Comparison of ENCODE assay signal across 10 cellular contexts in genomic region chr3:125280966-125281365, GRCh38.
A peak's percentile ranks its signal among the peaks of the same experiment; 100 is the strongest.
DNase-seq lines count a peak whose midpoint lies in the region; ATAC-seq and TF ChIP-seq lines count a peak whose summit lies in the region.
"Had no signal": no experiment of that assay in that cellular context is flagged by ENCODE, and none has a peak within 500 bp of the region (broad histone marks: within the 10 kb centered on the region; RNA-seq: fewer than 3 reads in every experiment).

No MANE protein-coding gene starts in this region.

- H3K27me3 ChIP-seq in SJCRH30 (no peaks in the 10 kb centered on the region), prostate gland (replicated peaks; ENCODE audit: insufficient read depth) (no peaks in the 10 kb centered on the region)
- H3K27me3 ChIP-seq in CD4-positive, alpha-beta T cell (ENCODE audit: control insufficient read depth, insufficient read depth, low read length): no peaks in the 10 kb centered on the region

- peaks cover 7% of the 10 kb centered on the region for H3K4me1 Mint-ChIP-seq in CD4-positive, alpha-beta T cell (ENCODE audit: low read depth)

- H3K9me3 Mint-ChIP-seq in CD4-positive, alpha-beta T cell: no peaks in the 10 kb centered on the region
- H3K9me3 Mint-ChIP-seq: CD4-positive, CD25-positive, alpha-beta regulatory T cell had no signal

- H3K27ac ChIP-seq in SJCRH30: no peak overlapping the region
- H3K27ac ChIP-seq in prostate gland: no peak overlapping the region
- no peak overlapping the region for H3K27ac ChIP-seq in CD4-positive, alpha-beta T cell (ENCODE audit: low read depth, low read length)

- no peak for TF ChIP-seq POLR2A in prostate gland (IDR thresholded peaks at IDR 0.05)

- WGBS in prostate gland: 96% methylated on average over 1 of the region's 1 CpG

- CTCF ChIA-PET in HEK293T (lab: Yijun Ruan, JAX): no interaction called here
- CTCF ChIA-PET in CD4-positive, alpha-beta T cell (lab: Charles Lee): no interaction called here

- no peak for ATAC-seq in CD4-positive, alpha-beta T cell (ENCODE audit: poor library complexity)

- POLR2A ChIA-PET in HEK293T (lab: Yijun Ruan, JAX): no interaction called here
- POLR2A ChIA-PET in CD4-positive, alpha-beta T cell (lab: Charles Lee): interaction anchor here (0.7 kb wide), 1 partner anchor 509 kb away, joined by 3 read pairs; no protein-coding TSS in a partner anchor

- no peak overlapping the region for H3K4me3 Mint-ChIP-seq in CD4-positive, alpha-beta T cell
- H3K4me3 Mint-ChIP-seq: CD4-positive, CD25-positive, alpha-beta regulatory T cell had no signal

- no peaks in the 10 kb centered on the region for H3K9me3 ChIP-seq in SJCRH30 (replicated peaks)
- no peaks in the 10 kb centered on the region for H3K9me3 ChIP-seq in prostate gland
- H3K9me3 ChIP-seq in CD4-positive, alpha-beta T cell (ENCODE audit: control insufficient read depth, low read length): no peaks in the 10 kb centered on the region

- peaks cover 70% of the 10 kb centered on the region for H3K36me3 Mint-ChIP-seq in CD4-positive, alpha-beta T cell (ENCODE audit: low read depth)

- intact Hi-C loops in prostate gland (cut with DNase I): no loop called here
- intact Hi-C loops in CD4-positive, alpha-beta T cell (cut with DNase I, micrococcal nuclease): no loop called here

- DNase-seq in AG08396 (ENCODE audit: low spot score): peak; percentile 29
- DNase-seq in HS-5 (ENCODE audit: low read depth): peak; percentile 26
- DNase-seq in SJCRH30: peak; percentile 27 to 57
- DNase-seq in globus pallidus (ENCODE audit: low spot score): peak; percentile 88
- DNase-seq in prostate gland (ENCODE audit: low spot score): no peak
- DNase-seq in DMS153 treated with DMSO at 0.1 percent for 48 hours (lab: John Stamatoyannopoulos, UW; ENCODE audit: unreplicated experiment): no peak
- no peak for DNase-seq in HEK293T (ENCODE audit: extremely low spot score)
- DNase-seq in CD4-positive, alpha-beta T cell: no peak
- DNase-seq: CD4-positive, CD25-positive, alpha-beta regulatory T cell; effector memory CD4-positive, alpha-beta T cell had no signal

- H3K27ac Mint-ChIP-seq in CD4-positive, alpha-beta T cell: no peak overlapping the region
- H3K27ac Mint-ChIP-seq: CD4-positive, CD25-positive, alpha-beta regulatory T cell had no signal

- H3K27me3 Mint-ChIP-seq in CD4-positive, alpha-beta T cell: no peaks in the 10 kb centered on the region
- H3K27me3 Mint-ChIP-seq: CD4-positive, CD25-positive, alpha-beta regulatory T cell had no signal

- H3K4me3 ChIP-seq in SJCRH30 (no peak overlapping the region), prostate gland (no peak overlapping the region)

- H3K4me1 ChIP-seq in SJCRH30: peaks cover 18% of the 10 kb centered on the region
- no peaks in the 10 kb centered on the region for H3K4me1 ChIP-seq in prostate gland (replicated peaks)

- H3K36me3 ChIP-seq in SJCRH30 (peaks cover 20% of the 10 kb centered on the region), prostate gland (no peaks in the 10 kb centered on the region)

- no peak for TF ChIP-seq CTCF in prostate gland (IDR thresholded peaks at IDR 0.05)
- TF ChIP-seq CTCF in CD4-positive, alpha-beta T cell (IDR thresholded peaks at IDR 0.05): no peak

TF ChIP-seq in HEK293T, 16 proteins besides CTCF, POLR2A, EP300 and RAD21:
- TF ChIP-seq L3MBTL2 (conservative IDR thresholded peaks at IDR 0.05): no peak
- TF ChIP-seq SP1 (IDR thresholded peaks at IDR 0.05): no peak
- no peak for TF ChIP-seq TARDBP (IDR thresholded peaks at IDR 0.05)
- TF ChIP-seq FOXA1 (IDR thresholded peaks at IDR 0.05): no peak
- TF ChIP-seq LEF1 (IDR thresholded peaks at IDR 0.05; ENCODE audit: borderline replicate concordance): no peak
- TF ChIP-seq NFRKB (IDR thresholded peaks at IDR 0.05): no peak
- TF ChIP-seq ARNT (IDR thresholded peaks at IDR 0.05): no peak
- TF ChIP-seq PKNOX1 (IDR thresholded peaks at IDR 0.05): no peak
- no peak for TF ChIP-seq FOXM1 (IDR thresholded peaks at IDR 0.05; ENCODE audit: borderline replicate concordance)
- TF ChIP-seq CTBP1 (IDR thresholded peaks at IDR 0.05; ENCODE audit: borderline replicate concordance): no peak
- no peak for TF ChIP-seq HDGF (IDR thresholded peaks at IDR 0.05; ENCODE audit: borderline replicate concordance)
- TF ChIP-seq BHLHE40 (IDR thresholded peaks at IDR 0.05; ENCODE audit: borderline replicate concordance): no peak
- TF ChIP-seq SUZ12 (IDR thresholded peaks at IDR 0.05): no peak
- no peak for TF ChIP-seq ZNF384 (IDR thresholded peaks at IDR 0.05)
- TF ChIP-seq FOXK2 (IDR thresholded peaks at IDR 0.05): no peak
- no peak for TF ChIP-seq ELF4 (IDR thresholded peaks at IDR 0.05)

Comparison
In these comparisons a context has a peak if more than half of its experiments do, and no peak if none do; other contexts are left out.
1. DNase-seq: peak in AG08396 (single experiment), HS-5 (single experiment), SJCRH30 (2 of 2) and globus pallidus (single experiment); none in prostate gland (single experiment), DMS153 treated with DMSO at 0.1 percent for 48 hours (single experiment), HEK293T (single experiment) and CD4-positive, alpha-beta T cell (0 of 10).